ENCODE assay signal across 1 cellular context in the genomic region with DNA sequence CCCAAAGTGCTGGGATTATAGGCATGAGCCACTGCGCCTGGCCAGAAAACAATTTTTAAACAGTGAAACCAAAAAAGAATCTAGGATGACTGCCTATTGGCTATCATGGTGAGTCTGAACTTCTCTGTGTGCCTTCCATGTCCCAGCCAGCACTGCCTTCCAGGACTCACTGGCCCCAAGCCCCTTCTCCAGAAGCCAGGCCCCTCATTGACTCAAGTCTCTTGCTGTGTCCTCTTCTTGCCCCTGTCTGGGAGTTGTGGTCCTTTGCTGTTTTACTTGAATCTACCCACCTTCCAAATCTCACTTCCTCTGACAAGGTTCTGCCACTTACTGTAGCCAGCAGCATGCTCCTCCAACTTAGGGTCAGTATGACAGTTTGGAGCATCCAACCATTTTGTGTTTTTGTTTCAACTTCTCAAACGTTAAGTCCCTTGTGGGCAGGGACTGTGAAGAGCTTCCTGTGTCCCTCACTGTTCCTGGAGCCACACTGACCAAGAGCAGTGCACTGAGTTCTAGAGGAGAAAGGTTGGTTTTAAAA.
TF ChIP-seq lines count a peak whose summit lies in the region.

No MANE protein-coding gene starts in this region.

TF ChIP-seq in IMR-90, 13 proteins besides CTCF, POLR2A, EP300 and RAD21 (continued from another document):
- no peak for TF ChIP-seq RCOR1 (IDR thresholded peaks at IDR 0.05; ENCODE audit: insufficient replicate concordance, low read length)
- TF ChIP-seq, protein P1, sequence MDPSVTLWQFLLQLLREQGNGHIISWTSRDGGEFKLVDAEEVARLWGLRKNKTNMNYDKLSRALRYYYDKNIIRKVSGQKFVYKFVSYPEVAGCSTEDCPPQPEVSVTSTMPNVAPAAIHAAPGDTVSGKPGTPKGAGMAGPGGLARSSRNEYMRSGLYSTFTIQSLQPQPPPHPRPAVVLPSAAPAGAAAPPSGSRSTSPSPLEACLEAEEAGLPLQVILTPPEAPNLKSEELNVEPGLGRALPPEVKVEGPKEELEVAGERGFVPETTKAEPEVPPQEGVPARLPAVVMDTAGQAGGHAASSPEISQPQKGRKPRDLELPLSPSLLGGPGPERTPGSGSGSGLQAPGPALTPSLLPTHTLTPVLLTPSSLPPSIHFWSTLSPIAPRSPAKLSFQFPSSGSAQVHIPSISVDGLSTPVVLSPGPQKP (IDR thresholded peaks at IDR 0.05; ENCODE audit: borderline replicate concordance, low read depth, low read length): no peak
- no peak for TF ChIP-seq CEBPB (IDR thresholded peaks at IDR 0.05; ENCODE audit: low read depth, low read length)
- TF ChIP-seq CHD1 (IDR thresholded peaks at IDR 0.05; ENCODE audit: low read depth, low read length): no peak
